1 cellular context compared by ENCODE assay signal in the genomic region with DNA sequence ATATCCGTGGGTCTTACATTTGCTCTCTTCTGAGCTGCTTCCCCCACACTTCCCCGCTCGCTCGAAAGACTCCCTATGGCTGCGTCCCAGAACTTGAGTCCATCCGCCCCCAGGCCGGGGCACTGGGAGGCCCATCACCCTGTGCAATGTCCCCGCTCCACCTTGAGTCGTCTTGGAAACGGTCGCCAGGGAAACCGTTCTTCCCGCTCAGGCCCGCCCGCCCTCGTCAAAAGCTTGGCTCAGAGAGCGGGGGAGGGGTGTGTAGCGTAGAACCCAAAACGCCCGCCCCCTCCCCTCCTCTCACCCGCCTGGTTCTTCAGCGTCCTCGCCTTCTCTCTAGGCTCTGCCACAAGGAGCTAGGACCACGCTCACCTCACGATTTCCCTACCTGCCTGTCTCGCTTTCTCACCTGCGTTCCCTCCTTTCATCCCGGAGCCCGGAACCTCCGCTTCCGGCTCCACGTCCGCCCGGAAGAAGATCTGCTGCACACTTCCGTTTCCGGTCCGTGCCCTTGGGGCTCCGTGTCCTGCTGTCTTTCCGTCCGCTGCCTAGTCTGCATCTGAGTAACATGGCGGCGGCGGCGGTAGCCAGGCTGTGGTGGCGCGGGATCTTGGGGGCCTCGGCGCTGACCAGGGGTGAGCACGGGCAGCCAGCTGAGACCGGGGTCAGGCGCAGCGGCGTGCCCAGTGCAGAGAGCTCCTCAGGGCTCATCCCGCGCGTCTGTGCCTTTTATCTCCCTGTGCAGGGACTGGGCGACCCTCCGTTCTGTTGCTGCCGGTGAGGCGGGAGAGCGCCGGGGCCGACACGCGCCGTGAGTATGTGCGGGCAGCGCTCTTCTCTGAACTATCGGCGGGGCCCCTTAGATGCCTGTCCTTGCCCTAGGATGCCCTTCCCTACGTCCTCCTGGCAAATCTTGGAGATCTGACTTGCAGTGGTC.
A peak's percentile ranks its signal among the peaks of the same experiment; 100 is the strongest.
TF ChIP-seq lines count a peak whose summit lies in the region.

A gene (minus strand): TSS at position 447 of the 937 bp plus-strand sequence. CDS start 19 bp downstream, at position 428.
A gene (plus strand): TSS at position 551 of the 937 bp plus-strand sequence. CDS start 18 bp downstream, at position 569.

TF ChIP-seq in HepG2, 621 proteins besides CTCF, POLR2A, EP300 and RAD21 (continued from another document and continues in another):
- TF ChIP-seq RARA (CRISPR knock-in tag; IDR thresholded peaks at IDR 0.05) (peak; percentile 52; the same call in 1 of the 2 replicates), RCOR2 (CRISPR knock-in tag; IDR thresholded peaks at IDR 0.05) (peak; percentile 14; the same call in 1 of the 2 replicates), ZNF558 (CRISPR knock-in tag; IDR thresholded peaks at IDR 0.05; ENCODE audit: borderline replicate concordance) (no peak; the same call in 1 of the 2 replicates), HHEX (CRISPR knock-in tag; IDR thresholded peaks at IDR 0.05) (no peak), ELF1 (CRISPR knock-in tag; IDR thresholded peaks at IDR 0.05) (peak; percentile 93), TARDBP (CRISPR knock-in tag; IDR thresholded peaks at IDR 0.05) (peak; percentile 99), SAP130 (CRISPR knock-in tag; IDR thresholded peaks at IDR 0.05; ENCODE audit: low read depth) (peak; percentile 98), POGZ (CRISPR knock-in tag; IDR thresholded peaks at IDR 0.05) (peak; percentile 95), PRMT3 (CRISPR knock-in tag; IDR thresholded peaks at IDR 0.05; ENCODE audit: borderline replicate concordance, low read depth) (0 out of 2 replicates have a peak, but pooled peaks have one; percentile 73), KDM6A (CRISPR knock-in tag; IDR thresholded peaks at IDR 0.05; ENCODE audit: low read depth) (no peak), ZNF549 (CRISPR knock-in tag; IDR thresholded peaks at IDR 0.05) (no peak), ZNF724P (CRISPR knock-in tag; IDR thresholded peaks at IDR 0.05; ENCODE audit: borderline replicate concordance) (no peak; the same call in 1 of the 2 replicates), CCAR2 (optimal IDR thresholded peaks at IDR 0.05; ENCODE audit: low read depth, low read length) (no peak), RBAK (CRISPR knock-in tag; IDR thresholded peaks at IDR 0.05) (no peak), ATM (IDR thresholded peaks at IDR 0.05; ENCODE audit: borderline replicate concordance) (no peak), NFIC (IDR thresholded peaks at IDR 0.05; ENCODE audit: low read length) (peak; percentile 61; the same call in 1 of the 2 replicates), ETV6 (CRISPR knock-in tag; conservative IDR thresholded peaks at IDR 0.05) (peak; percentile 93), RFX3 (CRISPR knock-in tag; IDR thresholded peaks at IDR 0.05) (peak; percentile 88), SALL2 (CRISPR knock-in tag; IDR thresholded peaks at IDR 0.05) (peak; percentile 95), ZBTB8A (CRISPR knock-in tag; IDR thresholded peaks at IDR 0.05; ENCODE audit: borderline replicate concordance, low read depth) (no peak), TBP (CRISPR knock-in tag; IDR thresholded peaks at IDR 0.05) (no peak), ZNF572 (CRISPR knock-in tag; IDR thresholded peaks at IDR 0.05) (peak; percentile 95; the same call in 1 of the 2 replicates), YEATS4 (CRISPR knock-in tag; IDR thresholded peaks at IDR 0.05; ENCODE audit: borderline replicate concordance) (peak; percentile 96), ZNF850 (CRISPR knock-in tag; conservative IDR thresholded peaks at IDR 0.05) (no peak), EEA1 (CRISPR knock-in tag; IDR thresholded peaks at IDR 0.05; ENCODE audit: borderline replicate concordance) (peak; percentile 65; the same call in 1 of the 2 replicates), SSRP1 (CRISPR knock-in tag; IDR thresholded peaks at IDR 0.05) (peak; percentile 70; the same call in 1 of the 2 replicates), BRD4 (CRISPR knock-in tag; IDR thresholded peaks at IDR 0.05) (peak; percentile 97), ZNF674 (CRISPR knock-in tag; IDR thresholded peaks at IDR 0.05; ENCODE audit: low read depth) (no peak), ZNF713 (CRISPR knock-in tag; IDR thresholded peaks at IDR 0.05) (0 out of 2 replicates have a peak, but pooled peaks have one; percentile 91), ZNF260 (CRISPR knock-in tag; IDR thresholded peaks at IDR 0.05; ENCODE audit: borderline replicate concordance, low read depth) (no peak), BCL6 (CRISPR knock-in tag; IDR thresholded peaks at IDR 0.05) (peak; percentile 66), ZSCAN12 (CRISPR knock-in tag; IDR thresholded peaks at IDR 0.05) (no peak), ZFP36L1 (CRISPR knock-in tag; IDR thresholded peaks at IDR 0.05) (0 out of 2 replicates have a peak, but pooled peaks have one; percentile 67), HNRNPUL1 (IDR thresholded peaks at IDR 0.05; ENCODE audit: low read depth, low read length) (no peak), RXRB (CRISPR knock-in tag; IDR thresholded peaks at IDR 0.05; ENCODE audit: borderline replicate concordance) (peak; percentile 90), ZBTB1 (CRISPR knock-in tag; IDR thresholded peaks at IDR 0.05; ENCODE audit: borderline replicate concordance) (peak; percentile 72; the same call in 1 of the 2 replicates), ZNF468 (CRISPR knock-in tag; IDR thresholded peaks at IDR 0.05) (no peak), MYC (CRISPR knock-in tag; IDR thresholded peaks at IDR 0.05; ENCODE audit: borderline replicate concordance) (peak; percentile 88), AKAP8 (CRISPR knock-in tag; IDR thresholded peaks at IDR 0.05) (no peak), NKX3-1 (CRISPR knock-in tag; IDR thresholded peaks at IDR 0.05) (peak; percentile 41; the same call in 1 of the 2 replicates), TCF12 (IDR thresholded peaks at IDR 0.05) (no peak), TCF12 (CRISPR knock-in tag; IDR thresholded peaks at IDR 0.05) (no peak), ZNF550 (CRISPR knock-in tag; IDR thresholded peaks at IDR 0.05; ENCODE audit: borderline replicate concordance) (peak; percentile 88; the same call in 1 of the 2 replicates)
- TF ChIP-seq, protein P1, sequence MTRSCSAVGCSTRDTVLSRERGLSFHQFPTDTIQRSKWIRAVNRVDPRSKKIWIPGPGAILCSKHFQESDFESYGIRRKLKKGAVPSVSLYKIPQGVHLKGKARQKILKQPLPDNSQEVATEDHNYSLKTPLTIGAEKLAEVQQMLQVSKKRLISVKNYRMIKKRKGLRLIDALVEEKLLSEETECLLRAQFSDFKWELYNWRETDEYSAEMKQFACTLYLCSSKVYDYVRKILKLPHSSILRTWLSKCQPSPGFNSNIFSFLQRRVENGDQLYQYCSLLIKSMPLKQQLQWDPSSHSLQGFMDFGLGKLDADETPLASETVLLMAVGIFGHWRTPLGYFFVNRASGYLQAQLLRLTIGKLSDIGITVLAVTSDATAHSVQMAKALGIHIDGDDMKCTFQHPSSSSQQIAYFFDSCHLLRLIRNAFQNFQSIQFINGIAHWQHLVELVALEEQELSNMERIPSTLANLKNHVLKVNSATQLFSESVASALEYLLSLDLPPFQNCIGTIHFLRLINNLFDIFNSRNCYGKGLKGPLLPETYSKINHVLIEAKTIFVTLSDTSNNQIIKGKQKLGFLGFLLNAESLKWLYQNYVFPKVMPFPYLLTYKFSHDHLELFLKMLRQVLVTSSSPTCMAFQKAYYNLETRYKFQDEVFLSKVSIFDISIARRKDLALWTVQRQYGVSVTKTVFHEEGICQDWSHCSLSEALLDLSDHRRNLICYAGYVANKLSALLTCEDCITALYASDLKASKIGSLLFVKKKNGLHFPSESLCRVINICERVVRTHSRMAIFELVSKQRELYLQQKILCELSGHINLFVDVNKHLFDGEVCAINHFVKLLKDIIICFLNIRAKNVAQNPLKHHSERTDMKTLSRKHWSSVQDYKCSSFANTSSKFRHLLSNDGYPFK (CRISPR knock-in tag; IDR thresholded peaks at IDR 0.05; ENCODE audit: borderline replicate concordance), result peak; percentile 94
- TF ChIP-seq, protein P2, sequence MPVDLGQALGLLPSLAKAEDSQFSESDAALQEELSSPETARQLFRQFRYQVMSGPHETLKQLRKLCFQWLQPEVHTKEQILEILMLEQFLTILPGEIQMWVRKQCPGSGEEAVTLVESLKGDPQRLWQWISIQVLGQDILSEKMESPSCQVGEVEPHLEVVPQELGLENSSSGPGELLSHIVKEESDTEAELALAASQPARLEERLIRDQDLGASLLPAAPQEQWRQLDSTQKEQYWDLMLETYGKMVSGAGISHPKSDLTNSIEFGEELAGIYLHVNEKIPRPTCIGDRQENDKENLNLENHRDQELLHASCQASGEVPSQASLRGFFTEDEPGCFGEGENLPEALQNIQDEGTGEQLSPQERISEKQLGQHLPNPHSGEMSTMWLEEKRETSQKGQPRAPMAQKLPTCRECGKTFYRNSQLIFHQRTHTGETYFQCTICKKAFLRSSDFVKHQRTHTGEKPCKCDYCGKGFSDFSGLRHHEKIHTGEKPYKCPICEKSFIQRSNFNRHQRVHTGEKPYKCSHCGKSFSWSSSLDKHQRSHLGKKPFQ (CRISPR knock-in tag; IDR thresholded peaks at IDR 0.05; ENCODE audit: insufficient replicate concordance), result peak; percentile 75
- TF ChIP-seq, protein P3, sequence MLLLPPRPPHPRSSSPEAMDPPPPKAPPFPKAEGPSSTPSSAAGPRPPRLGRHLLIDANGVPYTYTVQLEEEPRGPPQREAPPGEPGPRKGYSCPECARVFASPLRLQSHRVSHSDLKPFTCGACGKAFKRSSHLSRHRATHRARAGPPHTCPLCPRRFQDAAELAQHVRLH (CRISPR knock-in tag; IDR thresholded peaks at IDR 0.05; ENCODE audit: borderline replicate concordance, low read depth), result peak; percentile 98
- TF ChIP-seq, protein P4, sequence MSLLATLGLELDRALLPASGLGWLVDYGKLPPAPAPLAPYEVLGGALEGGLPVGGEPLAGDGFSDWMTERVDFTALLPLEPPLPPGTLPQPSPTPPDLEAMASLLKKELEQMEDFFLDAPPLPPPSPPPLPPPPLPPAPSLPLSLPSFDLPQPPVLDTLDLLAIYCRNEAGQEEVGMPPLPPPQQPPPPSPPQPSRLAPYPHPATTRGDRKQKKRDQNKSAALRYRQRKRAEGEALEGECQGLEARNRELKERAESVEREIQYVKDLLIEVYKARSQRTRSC (CRISPR knock-in tag; IDR thresholded peaks at IDR 0.05; ENCODE audit: low read depth), result no peak
- TF ChIP-seq, protein P5, sequence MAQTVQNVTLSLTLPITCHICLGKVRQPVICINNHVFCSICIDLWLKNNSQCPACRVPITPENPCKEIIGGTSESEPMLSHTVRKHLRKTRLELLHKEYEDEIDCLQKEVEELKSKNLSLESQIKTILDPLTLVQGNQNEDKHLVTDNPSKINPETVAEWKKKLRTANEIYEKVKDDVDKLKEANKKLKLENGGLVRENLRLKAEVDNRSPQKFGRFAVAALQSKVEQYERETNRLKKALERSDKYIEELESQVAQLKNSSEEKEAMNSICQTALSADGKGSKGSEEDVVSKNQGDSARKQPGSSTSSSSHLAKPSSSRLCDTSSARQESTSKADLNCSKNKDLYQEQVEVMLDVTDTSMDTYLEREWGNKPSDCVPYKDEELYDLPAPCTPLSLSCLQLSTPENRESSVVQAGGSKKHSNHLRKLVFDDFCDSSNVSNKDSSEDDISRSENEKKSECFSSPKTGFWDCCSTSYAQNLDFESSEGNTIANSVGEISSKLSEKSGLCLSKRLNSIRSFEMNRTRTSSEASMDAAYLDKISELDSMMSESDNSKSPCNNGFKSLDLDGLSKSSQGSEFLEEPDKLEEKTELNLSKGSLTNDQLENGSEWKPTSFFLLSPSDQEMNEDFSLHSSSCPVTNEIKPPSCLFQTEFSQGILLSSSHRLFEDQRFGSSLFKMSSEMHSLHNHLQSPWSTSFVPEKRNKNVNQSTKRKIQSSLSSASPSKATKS (CRISPR knock-in tag; IDR thresholded peaks at IDR 0.05), result no peak
- TF ChIP-seq, protein P6, sequence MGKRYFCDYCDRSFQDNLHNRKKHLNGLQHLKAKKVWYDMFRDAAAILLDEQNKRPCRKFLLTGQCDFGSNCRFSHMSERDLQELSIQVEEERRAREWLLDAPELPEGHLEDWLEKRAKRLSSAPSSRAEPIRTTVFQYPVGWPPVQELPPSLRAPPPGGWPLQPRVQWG (CRISPR knock-in tag; IDR thresholded peaks at IDR 0.05; ENCODE audit: borderline replicate concordance, low read depth), result no peak
- TF ChIP-seq, protein P7, sequence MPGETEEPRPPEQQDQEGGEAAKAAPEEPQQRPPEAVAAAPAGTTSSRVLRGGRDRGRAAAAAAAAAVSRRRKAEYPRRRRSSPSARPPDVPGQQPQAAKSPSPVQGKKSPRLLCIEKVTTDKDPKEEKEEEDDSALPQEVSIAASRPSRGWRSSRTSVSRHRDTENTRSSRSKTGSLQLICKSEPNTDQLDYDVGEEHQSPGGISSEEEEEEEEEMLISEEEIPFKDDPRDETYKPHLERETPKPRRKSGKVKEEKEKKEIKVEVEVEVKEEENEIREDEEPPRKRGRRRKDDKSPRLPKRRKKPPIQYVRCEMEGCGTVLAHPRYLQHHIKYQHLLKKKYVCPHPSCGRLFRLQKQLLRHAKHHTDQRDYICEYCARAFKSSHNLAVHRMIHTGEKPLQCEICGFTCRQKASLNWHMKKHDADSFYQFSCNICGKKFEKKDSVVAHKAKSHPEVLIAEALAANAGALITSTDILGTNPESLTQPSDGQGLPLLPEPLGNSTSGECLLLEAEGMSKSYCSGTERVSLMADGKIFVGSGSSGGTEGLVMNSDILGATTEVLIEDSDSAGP (CRISPR knock-in tag; IDR thresholded peaks at IDR 0.05; ENCODE audit: borderline replicate concordance), result peak; percentile 97
- TF ChIP-seq, protein P8, sequence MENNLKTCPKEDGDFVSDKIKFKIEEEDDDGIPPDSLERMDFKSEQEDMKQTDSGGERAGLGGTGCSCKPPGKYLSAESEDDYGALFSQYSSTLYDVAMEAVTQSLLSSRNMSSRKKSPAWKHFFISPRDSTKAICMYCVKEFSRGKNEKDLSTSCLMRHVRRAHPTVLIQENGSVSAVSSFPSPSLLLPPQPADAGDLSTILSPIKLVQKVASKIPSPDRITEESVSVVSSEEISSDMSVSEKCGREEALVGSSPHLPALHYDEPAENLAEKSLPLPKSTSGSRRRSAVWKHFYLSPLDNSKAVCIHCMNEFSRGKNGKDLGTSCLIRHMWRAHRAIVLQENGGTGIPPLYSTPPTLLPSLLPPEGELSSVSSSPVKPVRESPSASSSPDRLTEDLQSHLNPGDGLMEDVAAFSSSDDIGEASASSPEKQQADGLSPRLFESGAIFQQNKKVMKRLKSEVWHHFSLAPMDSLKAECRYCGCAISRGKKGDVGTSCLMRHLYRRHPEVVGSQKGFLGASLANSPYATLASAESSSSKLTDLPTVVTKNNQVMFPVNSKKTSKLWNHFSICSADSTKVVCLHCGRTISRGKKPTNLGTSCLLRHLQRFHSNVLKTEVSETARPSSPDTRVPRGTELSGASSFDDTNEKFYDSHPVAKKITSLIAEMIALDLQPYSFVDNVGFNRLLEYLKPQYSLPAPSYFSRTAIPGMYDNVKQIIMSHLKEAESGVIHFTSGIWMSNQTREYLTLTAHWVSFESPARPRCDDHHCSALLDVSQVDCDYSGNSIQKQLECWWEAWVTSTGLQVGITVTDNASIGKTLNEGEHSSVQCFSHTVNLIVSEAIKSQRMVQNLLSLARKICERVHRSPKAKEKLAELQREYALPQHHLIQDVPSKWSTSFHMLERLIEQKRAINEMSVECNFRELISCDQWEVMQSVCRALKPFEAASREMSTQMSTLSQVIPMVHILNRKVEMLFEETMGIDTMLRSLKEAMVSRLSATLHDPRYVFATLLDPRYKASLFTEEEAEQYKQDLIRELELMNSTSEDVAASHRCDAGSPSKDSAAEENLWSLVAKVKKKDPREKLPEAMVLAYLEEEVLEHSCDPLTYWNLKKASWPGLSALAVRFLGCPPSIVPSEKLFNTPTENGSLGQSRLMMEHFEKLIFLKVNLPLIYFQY (CRISPR knock-in tag; IDR thresholded peaks at IDR 0.05; ENCODE audit: borderline replicate concordance), result peak; percentile 74; the same call in 1 of the 2 replicates
